15 cellular contexts compared by ENCODE assay signal in the genomic region with DNA sequence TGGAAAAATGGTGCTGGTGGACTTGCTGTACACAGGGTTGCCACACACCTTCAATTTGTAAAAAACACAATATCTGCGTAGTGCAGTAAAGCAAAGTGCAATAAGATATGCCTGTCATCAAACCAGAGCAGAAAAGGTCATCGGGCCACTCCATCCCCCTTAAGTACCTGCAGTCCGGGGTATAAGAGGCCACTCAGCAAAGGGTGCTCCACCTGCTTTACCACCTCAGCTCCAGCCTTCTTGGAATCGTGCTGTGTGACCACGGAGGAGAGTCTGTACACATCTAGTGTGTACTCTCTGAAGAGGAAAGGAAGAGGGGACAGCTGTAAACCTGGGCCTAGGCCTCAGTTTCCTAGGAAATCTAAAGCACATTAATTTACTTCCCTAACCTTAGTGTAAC. TPM values are rescaled to one million over a fixed set of nuclear protein-coding genes. Genes with fewer than 3 reads are reported as not detected.
DNase-seq lines count a peak whose midpoint lies in the region; ATAC-seq and TF ChIP-seq lines count a peak whose summit lies in the region.
"Had no signal": no experiment of that assay in that cellular context is flagged by ENCODE, and none has a peak within 500 bp of the region (broad histone marks: within the 10 kb centered on the region; RNA-seq: fewer than 3 reads in every experiment).

No MANE protein-coding gene starts in this region.

- TF ChIP-seq CTCF in left lung (IDR thresholded peaks at IDR 0.05), result no peak

- H3K27ac ChIP-seq in right cardiac atrium (ENCODE audit: low read length) (no peak overlapping the region), left lung (peak overlapping the region in 1 of 2 donors; percentile 29)
- H3K27ac ChIP-seq: KMS-11 had no signal

- ATAC-seq in Right ventricle myocardium superior (ENCODE audit: poor library complexity) (peak; percentile 29), right cardiac atrium (no peak), left lung (peak; percentile 95), GM19023 (IDR thresholded peaks at IDR 0.05; ENCODE audit: unreplicated experiment) (no peak), HG03139 (IDR thresholded peaks at IDR 0.05; ENCODE audit: unreplicated experiment) (no peak)
- ATAC-seq: SK-N-SH treated with all-trans-retinoic acid at 6 μM for 48 hours had no signal

- H3K36me3 ChIP-seq in left lung, result peaks cover 0 to 90% of the 10 kb centered on the region in 2 donors

- DNase-seq in Right ventricle myocardium superior (no peak), right cardiac atrium (no peak), NCI-H2029 treated with DMSO at 0.1 percent for 48 hours (lab: John Stamatoyannopoulos, UW) (peak; percentile 53), left lung (peak in 1 of 2 donors; percentile 82), hypothalamus (lab: John Stamatoyannopoulos, UW) (no peak)
- DNase-seq: Caco-2; CD4-positive, CD25-positive, alpha-beta regulatory T cell; MV-4-11; NCI-H2081; SIG-M5 had no signal

- intact Hi-C loops in Right ventricle myocardium superior (cut with DNase I) (no loop called here), right cardiac atrium (cut with DNase I) (no loop called here), left lung (cut with DNase I) (no loop called here)

- no peaks in the 10 kb centered on the region for H3K9me3 ChIP-seq in right cardiac atrium (ENCODE audit: control insufficient read depth, low read length)
- no peaks in the 10 kb centered on the region for H3K9me3 ChIP-seq in left lung
- H3K9me3 ChIP-seq: BE2C, Caco-2 had no signal

- H3K27me3 ChIP-seq in right cardiac atrium (ENCODE audit: control insufficient read depth, insufficient read depth) (no peaks in the 10 kb centered on the region), left lung (no peaks in the 10 kb centered on the region)
- H3K27me3 ChIP-seq: BE2C had no signal

- H3K4me1 ChIP-seq in right cardiac atrium (ENCODE audit: control insufficient read depth, insufficient read depth, low read length), result peaks cover 2% of the 10 kb centered on the region
- H3K4me1 ChIP-seq in left lung, result peaks cover 0 to 3% of the 10 kb centered on the region in 2 donors
- H3K4me1 ChIP-seq: BE2C had no signal

- H3K4me3 ChIP-seq in right cardiac atrium (ENCODE audit: low read length) (no peak overlapping the region), left lung (no peak overlapping the region)

- 67% methylated on average over 5 of the region's 5 CpGs for WGBS in right cardiac atrium

RNA-seq across cellular contexts. Expression of a gene that starts 10.8 kb away (rescaled TPM):
- total RNA-seq in Right ventricle myocardium superior (34.1 TPM), right cardiac atrium (10 to 100 TPM; 29.3 to 54.7 (median 36.4) TPM), left lung (100 to 1,000 TPM in 1 of 2 donors, 10 to 100 TPM in 1; 80.7 to 126 TPM)
- polyA plus RNA-seq in right cardiac atrium, result 20.8 TPM

RNA-seq across cellular contexts. Expression of a gene that starts 11.1 kb away (rescaled TPM):
- total RNA-seq in Right ventricle myocardium superior (12.7 TPM), right cardiac atrium (10 to 100 TPM; 14.2 to 19.8 (median 15.4) TPM), left lung (10 to 100 TPM; 32.3 to 35.0 TPM)
- 8.1 TPM for polyA plus RNA-seq in right cardiac atrium

Comparison
In these comparisons a context has a peak if more than half of its experiments do, and no peak if none do; other contexts are left out.
1. ATAC-seq: peak in Right ventricle myocardium superior (single experiment) and left lung (single experiment); none in right cardiac atrium (0 of 2), GM19023 (single experiment) and HG03139 (single experiment).